ENCODE assay signal across 1 cellular context in the genomic region with DNA sequence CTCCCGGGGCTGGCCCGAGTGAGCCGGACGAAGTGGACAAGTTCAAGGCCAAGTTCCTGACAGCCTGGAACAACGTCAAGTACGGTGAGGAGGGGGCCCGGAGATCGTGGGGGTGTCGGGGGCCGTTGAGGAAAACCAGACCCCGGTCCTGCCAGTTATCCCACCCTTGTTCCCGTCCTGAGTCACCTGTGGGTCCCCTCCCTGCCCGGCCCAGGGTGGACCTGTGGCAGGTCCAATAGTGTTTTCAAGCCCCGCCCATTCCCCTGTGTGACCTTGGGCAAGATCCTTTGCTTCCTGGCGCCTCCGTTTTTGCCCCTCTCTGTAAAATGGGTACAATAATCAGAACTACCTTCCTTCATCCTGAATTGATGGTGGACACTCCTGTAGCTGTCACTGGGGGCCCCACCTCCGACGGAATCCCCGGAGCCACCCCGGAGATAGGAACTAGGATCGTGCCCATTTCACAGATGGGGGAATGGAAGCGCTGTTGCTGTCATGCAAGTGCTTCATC.
TF ChIP-seq lines count a peak whose summit lies in the region.

No MANE protein-coding gene starts in this region.

TF ChIP-seq in GM23338, 12 proteins besides CTCF, POLR2A, EP300 and RAD21 (continued from another document):
- TF ChIP-seq, protein P1, sequence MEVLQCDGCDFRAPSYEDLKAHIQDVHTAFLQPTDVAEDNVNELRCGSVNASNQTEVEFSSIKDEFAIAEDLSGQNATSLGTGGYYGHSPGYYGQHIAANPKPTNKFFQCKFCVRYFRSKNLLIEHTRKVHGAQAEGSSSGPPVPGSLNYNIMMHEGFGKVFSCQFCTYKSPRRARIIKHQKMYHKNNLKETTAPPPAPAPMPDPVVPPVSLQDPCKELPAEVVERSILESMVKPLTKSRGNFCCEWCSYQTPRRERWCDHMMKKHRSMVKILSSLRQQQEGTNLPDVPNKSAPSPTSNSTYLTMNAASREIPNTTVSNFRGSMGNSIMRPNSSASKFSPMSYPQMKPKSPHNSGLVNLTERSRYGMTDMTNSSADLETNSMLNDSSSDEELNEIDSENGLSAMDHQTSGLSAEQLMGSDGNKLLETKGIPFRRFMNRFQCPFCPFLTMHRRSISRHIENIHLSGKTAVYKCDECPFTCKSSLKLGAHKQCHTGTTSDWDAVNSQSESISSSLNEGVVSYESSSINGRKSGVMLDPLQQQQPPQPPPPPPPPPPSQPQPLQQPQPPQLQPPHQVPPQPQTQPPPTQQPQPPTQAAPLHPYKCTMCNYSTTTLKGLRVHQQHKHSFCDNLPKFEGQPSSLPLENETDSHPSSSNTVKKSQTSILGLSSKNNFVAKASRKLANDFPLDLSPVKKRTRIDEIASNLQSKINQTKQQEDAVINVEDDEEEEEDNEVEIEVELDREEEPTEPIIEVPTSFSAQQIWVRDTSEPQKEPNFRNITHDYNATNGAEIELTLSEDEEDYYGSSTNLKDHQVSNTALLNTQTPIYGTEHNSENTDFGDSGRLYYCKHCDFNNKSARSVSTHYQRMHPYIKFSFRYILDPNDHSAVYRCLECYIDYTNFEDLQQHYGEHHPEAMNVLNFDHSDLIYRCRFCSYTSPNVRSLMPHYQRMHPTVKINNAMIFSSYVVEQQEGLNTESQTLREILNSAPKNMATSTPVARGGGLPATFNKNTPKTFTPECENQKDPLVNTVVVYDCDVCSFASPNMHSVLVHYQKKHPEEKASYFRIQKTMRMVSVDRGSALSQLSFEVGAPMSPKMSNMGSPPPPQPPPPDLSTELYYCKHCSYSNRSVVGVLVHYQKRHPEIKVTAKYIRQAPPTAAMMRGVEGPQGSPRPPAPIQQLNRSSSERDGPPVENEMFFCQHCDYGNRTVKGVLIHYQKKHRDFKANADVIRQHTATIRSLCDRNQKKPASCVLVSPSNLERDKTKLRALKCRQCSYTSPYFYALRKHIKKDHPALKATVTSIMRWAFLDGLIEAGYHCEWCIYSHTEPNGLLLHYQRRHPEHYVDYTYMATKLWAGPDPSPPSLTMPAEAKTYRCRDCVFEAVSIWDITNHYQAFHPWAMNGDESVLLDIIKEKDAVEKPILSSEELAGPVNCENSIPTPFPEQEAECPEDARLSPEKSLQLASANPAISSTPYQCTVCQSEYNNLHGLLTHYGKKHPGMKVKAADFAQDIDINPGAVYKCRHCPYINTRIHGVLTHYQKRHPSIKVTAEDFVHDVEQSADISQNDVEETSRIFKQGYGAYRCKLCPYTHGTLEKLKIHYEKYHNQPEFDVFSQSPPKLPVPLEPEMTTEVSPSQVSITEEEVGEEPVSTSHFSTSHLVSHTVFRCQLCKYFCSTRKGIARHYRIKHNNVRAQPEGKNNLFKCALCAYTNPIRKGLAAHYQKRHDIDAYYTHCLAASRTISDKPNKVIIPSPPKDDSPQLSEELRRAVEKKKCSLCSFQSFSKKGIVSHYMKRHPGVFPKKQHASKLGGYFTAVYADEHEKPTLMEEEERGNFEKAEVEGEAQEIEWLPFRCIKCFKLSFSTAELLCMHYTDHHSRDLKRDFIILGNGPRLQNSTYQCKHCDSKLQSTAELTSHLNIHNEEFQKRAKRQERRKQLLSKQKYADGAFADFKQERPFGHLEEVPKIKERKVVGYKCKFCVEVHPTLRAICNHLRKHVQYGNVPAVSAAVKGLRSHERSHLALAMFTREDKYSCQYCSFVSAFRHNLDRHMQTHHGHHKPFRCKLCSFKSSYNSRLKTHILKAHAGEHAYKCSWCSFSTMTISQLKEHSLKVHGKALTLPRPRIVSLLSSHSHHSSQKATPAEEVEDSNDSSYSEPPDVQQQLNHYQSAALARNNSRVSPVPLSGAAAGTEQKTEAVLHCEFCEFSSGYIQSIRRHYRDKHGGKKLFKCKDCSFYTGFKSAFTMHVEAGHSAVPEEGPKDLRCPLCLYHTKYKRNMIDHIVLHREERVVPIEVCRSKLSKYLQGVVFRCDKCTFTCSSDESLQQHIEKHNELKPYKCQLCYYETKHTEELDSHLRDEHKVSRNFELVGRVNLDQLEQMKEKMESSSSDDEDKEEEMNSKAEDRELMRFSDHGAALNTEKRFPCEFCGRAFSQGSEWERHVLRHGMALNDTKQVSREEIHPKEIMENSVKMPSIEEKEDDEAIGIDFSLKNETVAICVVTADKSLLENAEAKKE (CRISPR knock-in tag; IDR thresholded peaks at IDR 0.05), result no peak
- TF ChIP-seq EZH2 (IDR thresholded peaks at IDR 0.05; ENCODE audit: low read depth, unreplicated experiment) (no peak), NANOG (IDR thresholded peaks at IDR 0.05; ENCODE audit: borderline replicate concordance) (no peak), EZH2phosphoT487 (IDR thresholded peaks at IDR 0.05; ENCODE audit: unreplicated experiment) (no peak), POLR2AphosphoS5 (IDR thresholded peaks at IDR 0.05; ENCODE audit: low read depth) (no peak), ZNF331 (CRISPR knock-in tag; IDR thresholded peaks at IDR 0.05; ENCODE audit: low read depth) (no peak), JUNB (IDR thresholded peaks at IDR 0.05; ENCODE audit: unreplicated experiment) (no peak), ZNF114 (CRISPR knock-in tag; IDR thresholded peaks at IDR 0.05) (no peak), STAT1 (IDR thresholded peaks at IDR 0.05; ENCODE audit: unreplicated experiment) (no peak), CREB1 (CRISPR knock-in tag; IDR thresholded peaks at IDR 0.05; ENCODE audit: low read depth) (no peak)
- TF ChIP-seq, protein P2, sequence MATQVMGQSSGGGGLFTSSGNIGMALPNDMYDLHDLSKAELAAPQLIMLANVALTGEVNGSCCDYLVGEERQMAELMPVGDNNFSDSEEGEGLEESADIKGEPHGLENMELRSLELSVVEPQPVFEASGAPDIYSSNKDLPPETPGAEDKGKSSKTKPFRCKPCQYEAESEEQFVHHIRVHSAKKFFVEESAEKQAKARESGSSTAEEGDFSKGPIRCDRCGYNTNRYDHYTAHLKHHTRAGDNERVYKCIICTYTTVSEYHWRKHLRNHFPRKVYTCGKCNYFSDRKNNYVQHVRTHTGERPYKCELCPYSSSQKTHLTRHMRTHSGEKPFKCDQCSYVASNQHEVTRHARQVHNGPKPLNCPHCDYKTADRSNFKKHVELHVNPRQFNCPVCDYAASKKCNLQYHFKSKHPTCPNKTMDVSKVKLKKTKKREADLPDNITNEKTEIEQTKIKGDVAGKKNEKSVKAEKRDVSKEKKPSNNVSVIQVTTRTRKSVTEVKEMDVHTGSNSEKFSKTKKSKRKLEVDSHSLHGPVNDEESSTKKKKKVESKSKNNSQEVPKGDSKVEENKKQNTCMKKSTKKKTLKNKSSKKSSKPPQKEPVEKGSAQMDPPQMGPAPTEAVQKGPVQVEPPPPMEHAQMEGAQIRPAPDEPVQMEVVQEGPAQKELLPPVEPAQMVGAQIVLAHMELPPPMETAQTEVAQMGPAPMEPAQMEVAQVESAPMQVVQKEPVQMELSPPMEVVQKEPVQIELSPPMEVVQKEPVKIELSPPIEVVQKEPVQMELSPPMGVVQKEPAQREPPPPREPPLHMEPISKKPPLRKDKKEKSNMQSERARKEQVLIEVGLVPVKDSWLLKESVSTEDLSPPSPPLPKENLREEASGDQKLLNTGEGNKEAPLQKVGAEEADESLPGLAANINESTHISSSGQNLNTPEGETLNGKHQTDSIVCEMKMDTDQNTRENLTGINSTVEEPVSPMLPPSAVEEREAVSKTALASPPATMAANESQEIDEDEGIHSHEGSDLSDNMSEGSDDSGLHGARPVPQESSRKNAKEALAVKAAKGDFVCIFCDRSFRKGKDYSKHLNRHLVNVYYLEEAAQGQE (IDR thresholded peaks at IDR 0.05; ENCODE audit: unreplicated experiment), result no peak
